Comparison of ENCODE assay signal across 20 cellular contexts in the genomic region with DNA sequence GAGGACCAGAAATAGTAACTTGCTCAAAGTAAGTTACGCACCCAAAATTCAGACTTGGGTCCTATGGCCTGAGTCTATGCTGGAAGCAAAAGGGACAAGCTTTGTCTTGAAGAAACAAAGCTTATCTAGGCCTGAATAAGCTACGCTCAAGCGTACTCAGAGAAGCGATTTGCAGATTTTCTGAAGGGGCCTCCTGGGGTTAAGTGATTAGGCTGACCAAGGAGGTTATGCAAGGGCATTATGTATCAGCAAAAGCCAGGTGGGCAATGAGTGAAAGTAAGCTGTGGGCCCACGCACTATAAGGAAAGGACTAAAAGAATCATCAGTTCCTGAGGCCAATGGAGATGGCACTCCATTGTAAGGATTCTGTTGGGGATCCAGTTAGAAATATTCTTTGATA.
DNase-seq lines count a peak whose midpoint lies in the region; ATAC-seq, FAIRE-seq and TF ChIP-seq lines count a peak whose summit lies in the region.
"Had no signal": no experiment of that assay in that cellular context is flagged by ENCODE, and none has a peak within 500 bp of the region (broad histone marks: within the 10 kb centered on the region; RNA-seq: fewer than 3 reads in every experiment).

No MANE protein-coding gene starts in this region.

- POLR2A ChIA-PET in K562 (lab: Yijun Ruan, JAX): interaction anchor here (1.3 kb wide), 1 partner anchor 10 kb away, joined by 3 read pairs; no protein-coding TSS in a partner anchor

- H3K4me3 Mint-ChIP-seq in GM23338 (no peak overlapping the region), H9 (no peak overlapping the region)
- H3K4me3 Mint-ChIP-seq: B cell; CD4-positive, CD25-positive, alpha-beta regulatory T cell; CD8-positive, alpha-beta T cell; HFFc6 had no signal

- FAIRE-seq in K562 (lab: Jason Lieb, UNC): no peak
- FAIRE-seq: G401.6, GM12892, GM19239 had no signal

- H2AFZ ChIP-seq in GM23338: no peak overlapping the region
- H2AFZ ChIP-seq in H9 (ENCODE audit: low read length): no peak overlapping the region
- no peak overlapping the region for H2AFZ ChIP-seq in K562 (ENCODE audit: low read depth, low read length)
- H2AFZ ChIP-seq: GM23248 had no signal

- H3K27me3 ChIP-seq in GM23338 (ENCODE audit: insufficient read depth) (no peaks in the 10 kb centered on the region), H9 (ENCODE audit: insufficient read depth, low read length) (no peaks in the 10 kb centered on the region), K562 (ENCODE audit: control insufficient read depth in 2 of 2, insufficient read depth in 2 of 2, low read length in 2 of 2) (peaks cover 21 to 27% of the 10 kb centered on the region in 2 experiments), mesendoderm (ENCODE audit: insufficient read depth, low read length, poor library complexity) (no peaks in the 10 kb centered on the region)
- H3K27me3 ChIP-seq: BLaER1 had no signal

- peaks cover 12% of the 10 kb centered on the region for H3K4me1 Mint-ChIP-seq in GM23338
- peaks cover 11 to 18% of the 10 kb centered on the region in 2 experiments for H3K4me1 Mint-ChIP-seq in H9

- no peaks in the 10 kb centered on the region for H3F3A ChIP-seq in GM23338 (replicated peaks; ENCODE audit: low read depth)

- H2AK5ac ChIP-seq in H9 (ENCODE audit: insufficient read length, low read length): no peak overlapping the region
- H2AK5ac ChIP-seq in mesendoderm (ENCODE audit: low read length): no peak overlapping the region

- intact Hi-C loops in K562 (cut with micrococcal nuclease): loop anchor here (10.0 kb wide), 1 partner anchor 205 kb away; no protein-coding TSS in a partner anchor

- no peak for TF ChIP-seq RAD21 in K562 (CRISPR knock-in tag; conservative IDR thresholded peaks at IDR 0.05 in 1 of 2, IDR thresholded peaks at IDR 0.05 in 1 of 2)

- TF ChIP-seq POLR2A in K562 (conservative IDR thresholded peaks at IDR 0.05): no peak

- H4K20me1 ChIP-seq in GM23338 (replicated peaks; ENCODE audit: insufficient read depth) (no peaks in the 10 kb centered on the region), H9 (ENCODE audit: control insufficient read depth, insufficient read depth, insufficient read length) (no peaks in the 10 kb centered on the region), K562 (replicated peaks; ENCODE audit: control insufficient read depth, insufficient read depth, low read length) (no peaks in the 10 kb centered on the region)
- H4K20me1 ChIP-seq: BLaER1 had no signal

- H3K4me3 ChIP-seq in GM23338 (no peak overlapping the region), K562 (no peak overlapping the region), mesendoderm (ENCODE audit: low read length) (no peak overlapping the region)
- H3K4me3 ChIP-seq: BLaER1, GM23248, HAP-1 had no signal

- H3K9ac ChIP-seq in H9 (ENCODE audit: extremely low read depth, insufficient read length, low read length): no peak overlapping the region
- H3K9ac ChIP-seq in K562 (ENCODE audit: insufficient read depth in 1 of 2, low read depth in 2 of 2, low read length in 2 of 2): no peak overlapping the region
- no peak overlapping the region for H3K9ac ChIP-seq in mesendoderm (ENCODE audit: low read length)
- H3K9ac ChIP-seq: BLaER1, GM23248 had no signal

- H3K9me1 ChIP-seq in K562 (ENCODE audit: control insufficient read depth, insufficient read depth, low read length): no peaks in the 10 kb centered on the region

- no peak overlapping the region for H3K56ac ChIP-seq in H9 (ENCODE audit: insufficient read length, low read depth, low read length)
- no peak overlapping the region for H3K56ac ChIP-seq in mesendoderm (ENCODE audit: low read length)

- no CpG with 5 or more reads among the region's 5 CpGs for WGBS in H9 (ENCODE audit: extremely low coverage, insufficient read length, low lambda C conversion rate)
- WGBS in K562 (ENCODE audit: insufficient coverage, low coverage, missing lambda C conversion rate): 6% methylated on average over 5 of the region's 5 CpGs
- WGBS in mesendoderm (ENCODE audit: extremely low coverage, insufficient coverage, low lambda C conversion rate): no CpG with 5 or more reads among the region's 5 CpGs

- H3K27ac ChIP-seq in GM23338 (ENCODE audit: low read depth): no peak overlapping the region
- no peak overlapping the region for H3K27ac ChIP-seq in H9 (ENCODE audit: insufficient read length, low read depth, low read length)
- H3K27ac ChIP-seq in K562 (ENCODE audit: extremely low read depth, low read depth, low read length): no peak overlapping the region
- H3K27ac ChIP-seq in mesendoderm (ENCODE audit: low read depth, low read length): no peak overlapping the region
- H3K27ac ChIP-seq: BLaER1, C4-2B, GM23248 had no signal

- H2BK15ac ChIP-seq in H9 (ENCODE audit: low read depth, low read length) (no peak overlapping the region), mesendoderm (replicated peaks; ENCODE audit: low read depth) (peak overlapping the region; percentile 57)

- H3K9me3 ChIP-seq in H9 (ENCODE audit: control insufficient read depth, low read depth, low read length): no peaks in the 10 kb centered on the region
- H3K9me3 ChIP-seq in K562 (replicated peaks; ENCODE audit: control insufficient read depth, insufficient read depth, low read depth, low read length): no peaks in the 10 kb centered on the region
- H3K9me3 ChIP-seq: BLaER1, Caco-2, HAP-1 had no signal

- H3K36me3 ChIP-seq in GM23338 (ENCODE audit: insufficient read depth) (no peaks in the 10 kb centered on the region), K562 (ENCODE audit: control insufficient read depth, insufficient read depth, low read length) (no peaks in the 10 kb centered on the region), mesendoderm (ENCODE audit: control insufficient read depth, insufficient read depth, low read length) (no peaks in the 10 kb centered on the region)
- H3K36me3 ChIP-seq: BLaER1, HAP-1 had no signal

- no peak overlapping the region for H2BK12ac ChIP-seq in H9 (ENCODE audit: insufficient read length, low read depth, low read length)

- no peaks in the 10 kb centered on the region for H3K23me2 ChIP-seq in H9 (ENCODE audit: insufficient read length, low read depth, low read length, poor library complexity, severe bottlenecking)

- H3K36me3 Mint-ChIP-seq in GM23338 (ENCODE audit: low read depth) (no peaks in the 10 kb centered on the region), H9 (ENCODE audit: insufficient read depth in 1 of 3, low read depth in 3 of 3) (no peaks in the 10 kb centered on the region; a peak in 1 of 7 replicates)
- H3K36me3 Mint-ChIP-seq: CD8-positive, alpha-beta T cell had no signal

- 0 out of 2 replicates have a peak, but pooled peaks cover 5% of the 10 kb centered on the region for H3K9me2 ChIP-seq in GM23338 (ENCODE audit: insufficient read depth)

- peak; percentile 69; the same call in 2 of the 3 replicates for ATAC-seq in GM23338
- no peak for ATAC-seq in K562
- no peak for ATAC-seq in HG03108 (IDR thresholded peaks at IDR 0.05; ENCODE audit: unreplicated experiment)
- ATAC-seq: CD8-positive, alpha-beta T cell had no signal

- H2BK120ac ChIP-seq in H9 (ENCODE audit: low read depth, low read length, poor library complexity, severe bottlenecking): no peak overlapping the region
- no peak overlapping the region for H2BK120ac ChIP-seq in mesendoderm (ENCODE audit: low read depth, low read length)

- H3K79me1 ChIP-seq in H9 (ENCODE audit: insufficient read depth, low read depth, low read length, poor library complexity, severe bottlenecking) (no peaks in the 10 kb centered on the region), mesendoderm (ENCODE audit: low read length) (no peaks in the 10 kb centered on the region)

- H3K23ac ChIP-seq in H9 (ENCODE audit: insufficient read length, low read depth, low read length) (no peak overlapping the region), mesendoderm (ENCODE audit: low read length) (no peak overlapping the region)

- H3K4ac ChIP-seq in H9 (ENCODE audit: low read depth, low read length): no peak overlapping the region
- H3K4ac ChIP-seq in mesendoderm (ENCODE audit: low read depth, low read length): no peak overlapping the region

- H3K79me2 ChIP-seq in GM23338 (replicated peaks; ENCODE audit: insufficient read depth) (no peaks in the 10 kb centered on the region), H9 (ENCODE audit: insufficient read depth, low read length) (no peaks in the 10 kb centered on the region), K562 (ENCODE audit: control insufficient read depth, insufficient read depth, low read length) (no peaks in the 10 kb centered on the region), mesendoderm (ENCODE audit: control insufficient read depth, insufficient read depth, low read length) (no peaks in the 10 kb centered on the region)

- no peak overlapping the region for H4K91ac ChIP-seq in H9 (ENCODE audit: insufficient read length, low read depth, low read length)

- H3K27me3 Mint-ChIP-seq in GM23338 (ENCODE audit: insufficient read depth, low read depth, poor library complexity) (peaks cover 3% of the 10 kb centered on the region), H9 (ENCODE audit: low read depth) (no peaks in the 10 kb centered on the region)
- H3K27me3 Mint-ChIP-seq: B cell had no signal

- no peak for TF ChIP-seq CTCF in GM23338 (conservative IDR thresholded peaks at IDR 0.05; ENCODE audit: low read depth in 2 of 2)
- TF ChIP-seq CTCF in H9 (conservative IDR thresholded peaks at IDR 0.05): no peak
- no peak for TF ChIP-seq CTCF in K562 (IDR thresholded peaks at IDR 0.05 in 2 of 3, conservative IDR thresholded peaks at IDR 0.05 in 1 of 3; ENCODE audit: insufficient read depth in 2 of 3, low read depth in 1 of 3, low read length in 3 of 3)
- TF ChIP-seq CTCF in GM13976 (IDR thresholded peaks at IDR 0.05; ENCODE audit: borderline replicate concordance, control extremely low read depth, extremely low read depth, insufficient read depth, missing control alignments): no peak

- no peaks in the 10 kb centered on the region for H3K9me3 Mint-ChIP-seq in GM23338
- no peaks in the 10 kb centered on the region for H3K9me3 Mint-ChIP-seq in H9
- H3K9me3 Mint-ChIP-seq: CD8-positive, alpha-beta T cell; HFFc6 had no signal

- no TSS peak for BruUV-seq in K562 (replicated peaks; lab: Mats Ljungman, UMichigan)

- no peak overlapping the region for H3K14ac ChIP-seq in H9 (ENCODE audit: insufficient read depth, low read length)

- H2BK5ac ChIP-seq in H9 (ENCODE audit: insufficient read length, low read length) (no peak overlapping the region), mesendoderm (ENCODE audit: low read length) (no peak overlapping the region)

- CTCF ChIA-PET in K562 (lab: Yijun Ruan, JAX; ENCODE audit: low intra/inter-chr PET ratio): no interaction called here

- TF ChIP-seq EP300 in K562 (IDR thresholded peaks at IDR 0.05; ENCODE audit: low read length): no peak

- H4K5ac ChIP-seq in H9 (ENCODE audit: insufficient read length, low read depth, low read length) (no peak overlapping the region), mesendoderm (ENCODE audit: low read length) (no peak overlapping the region)

- DNase-seq in GM23338 (ENCODE audit: low spot score) (peak; percentile 27), H9 (peak; percentile 32), K562 (ENCODE audit: extremely low read depth in 1 of 4, low spot score in 3 of 4) (no peak), mesendoderm (peak; percentile 44), GM13976 (ENCODE audit: low spot score) (no peak)
- DNase-seq: Caco-2; CD4-positive, CD25-positive, alpha-beta regulatory T cell; CD8-positive, alpha-beta T cell; DMS153; DND-41; GM23248; HFFc6 had no signal

- in situ Hi-C loops in K562 (cut with MboI) (no loop called here), GM13976 (cut with MboI; ENCODE audit: low sequenced_read_pairs, unreplicated experiment) (no loop called here)

- H2BK20ac ChIP-seq in H9 (ENCODE audit: low read depth, low read length, poor library complexity, severe bottlenecking): no peak overlapping the region

- H3K4me2 ChIP-seq in GM23338 (peak overlapping the region; percentile 27; the same call in 1 of the 2 replicates), H9 (ENCODE audit: insufficient read depth, insufficient read length, low read length) (no peak overlapping the region), K562 (ENCODE audit: insufficient read depth, low read length) (no peak overlapping the region), mesendoderm (ENCODE audit: low read length) (no peak overlapping the region)
- H3K4me2 ChIP-seq: BLaER1 had no signal

- H3K4me1 ChIP-seq in GM23338 (ENCODE audit: insufficient read depth) (peaks cover 7% of the 10 kb centered on the region), H9 (ENCODE audit: insufficient read depth, low read length) (peaks cover 4% of the 10 kb centered on the region; the same call in 1 of the 2 replicates), K562 (replicated peaks in 1 of 2; ENCODE audit: control insufficient read depth in 2 of 2, insufficient read depth in 2 of 2, low read length in 2 of 2) (no peaks in the 10 kb centered on the region), mesendoderm (ENCODE audit: control insufficient read depth, low read depth, low read length) (no peaks in the 10 kb centered on the region)
- H3K4me1 ChIP-seq: Caco-2, HAP-1 had no signal

- H3K18ac ChIP-seq in H9 (ENCODE audit: insufficient read length, low read depth, low read length) (no peak overlapping the region), mesendoderm (ENCODE audit: low read length) (peak overlapping the region; percentile 39)

- H4K8ac ChIP-seq in H9 (replicated peaks; ENCODE audit: insufficient read length, low read depth, low read length) (no peak overlapping the region), mesendoderm (ENCODE audit: low read depth, low read length) (no peak overlapping the region)

- H3K27ac Mint-ChIP-seq in GM23338: no peak overlapping the region
- H3K27ac Mint-ChIP-seq in H9: no peak overlapping the region
- H3K27ac Mint-ChIP-seq: B cell; CD4-positive, CD25-positive, alpha-beta regulatory T cell; CD8-positive, alpha-beta T cell; HFFc6 had no signal

- no peak overlapping the region for H3T11ph ChIP-seq in H9 (ENCODE audit: low read length)

Comparison
In these comparisons a context has a peak if more than half of its experiments do, and no peak if none do; other contexts are left out.
1. DNase-seq: peak in GM23338 (single experiment), H9 (single experiment) and mesendoderm (single experiment); none in K562 (0 of 4) and GM13976 (single experiment).